Comparison of ENCODE assay signal across 23 cellular contexts in the genomic region with DNA sequence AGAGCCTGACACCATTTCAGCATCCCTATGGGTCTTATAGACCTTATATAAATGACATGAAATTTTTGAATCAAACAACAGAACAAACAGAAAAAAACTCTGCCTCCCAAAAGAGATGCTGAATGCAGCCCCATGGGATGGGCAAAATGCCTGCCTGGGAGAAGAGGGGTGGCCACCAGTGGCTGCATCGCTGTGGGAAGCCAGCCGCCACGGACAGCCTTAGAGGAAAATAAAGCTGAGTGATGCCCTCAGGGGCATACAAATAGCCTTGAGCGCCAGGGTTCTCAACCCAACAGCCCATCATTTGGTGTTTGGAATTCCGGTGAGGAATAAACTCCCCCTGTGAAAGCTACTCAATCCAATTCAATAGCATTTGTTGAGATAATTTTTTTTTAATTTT. TPM values are rescaled to one million over a fixed set of nuclear protein-coding genes. Genes with fewer than 3 reads are reported as not detected.
A peak's percentile ranks its signal among the peaks of the same experiment; 100 is the strongest.
DNase-seq lines count a peak whose midpoint lies in the region; ATAC-seq and TF ChIP-seq lines count a peak whose summit lies in the region.
"Had no signal": no experiment of that assay in that cellular context is flagged by ENCODE, and none has a peak within 500 bp of the region (broad histone marks: within the 10 kb centered on the region; RNA-seq: fewer than 3 reads in every experiment).

No MANE protein-coding gene starts in this region.

- H3K9me3 Mint-ChIP-seq in CD4-positive, CD25-positive, alpha-beta regulatory T cell: no peaks in the 10 kb centered on the region

- no peak for ATAC-seq in CD4-positive, CD25-positive, alpha-beta regulatory T cell (ENCODE audit: low read depth in 2 of 2)
- no peak for ATAC-seq in psoas muscle
- ATAC-seq: HepG2, SK-N-SH treated with all-trans-retinoic acid at 6 μM for 48 hours had no signal

- no peak overlapping the region for H3K4me3 Mint-ChIP-seq in CD4-positive, CD25-positive, alpha-beta regulatory T cell
- H3K4me3 Mint-ChIP-seq: H9 had no signal

- H3K27me3 ChIP-seq in CD4-positive, CD25-positive, alpha-beta regulatory T cell (ENCODE audit: control insufficient read depth, insufficient read depth, low read length): no peaks in the 10 kb centered on the region
- H3K27me3 ChIP-seq in neutrophil (no peaks in the 10 kb centered on the region), psoas muscle (ENCODE audit: insufficient read depth in 3 of 3, low read length in 2 of 3) (no peaks in the 10 kb centered on the region)
- H3K27me3 ChIP-seq: BE2C had no signal

- peak overlapping the region; percentile 59 to 94 (median 87) for H3K27ac Mint-ChIP-seq in CD4-positive, CD25-positive, alpha-beta regulatory T cell
- H3K27ac Mint-ChIP-seq: H9 had no signal

- no peaks in the 10 kb centered on the region for H3K27me3 Mint-ChIP-seq in CD4-positive, CD25-positive, alpha-beta regulatory T cell

- DNase-seq in NCI-H345 (lab: John Stamatoyannopoulos, UW): peak; percentile 26
- DNase-seq in NCI-H345 treated with DMSO at 0.1 percent for 48 hours (lab: John Stamatoyannopoulos, UW; ENCODE audit: unreplicated experiment): no peak
- no peak for DNase-seq in CD4-positive, CD25-positive, alpha-beta regulatory T cell
- DNase-seq in NCI-H69 (lab: John Stamatoyannopoulos, UW): peak; percentile 70
- DNase-seq in RPMI8226: no peak
- DNase-seq in kidney tubule cell (ENCODE audit: low spot score): no peak
- no peak for DNase-seq in psoas muscle
- DNase-seq: BE2C, COR-L47, DMS 273 treated with DMSO at 0.1 percent for 48 hours, GDM1, H9, KG1, NCI-H1105 treated with DMSO at 0.1 percent for 48 hours, NCI-H1930, NCI-H2171 treated with DMSO at 0.1 percent for 48 hours, NCI-H510A, NCI-H774, OCI-M1, SIG-M5 had no signal

- H3K4me3 ChIP-seq in CD4-positive, CD25-positive, alpha-beta regulatory T cell (ENCODE audit: low read depth, low read length): no peak overlapping the region
- H3K4me3 ChIP-seq in neutrophil (ENCODE audit: low read depth in 1 of 2, low read length in 1 of 2) (no peak overlapping the region), psoas muscle (no peak overlapping the region)

- peaks cover 37% of the 10 kb centered on the region for H3K4me1 ChIP-seq in CD4-positive, CD25-positive, alpha-beta regulatory T cell (ENCODE audit: control insufficient read depth, insufficient read depth, low read length, poor library complexity, severe bottlenecking)
- H3K4me1 ChIP-seq in neutrophil (ENCODE audit: control insufficient read depth in 1 of 2, insufficient read depth in 1 of 2, low read depth in 1 of 2, low read length in 1 of 2): peaks cover 46 to 51% of the 10 kb centered on the region in 2 experiments
- peaks cover 26% of the 10 kb centered on the region for H3K4me1 ChIP-seq in psoas muscle

- WGBS in psoas muscle, 3 donors: 93 to 95% (median 94%) methylated on average over 5 of the region's 5 CpGs

- intact Hi-C loops in psoas muscle (cut with DNase I): no loop called here

- TF ChIP-seq CTCF in neutrophil (IDR thresholded peaks at IDR 0.05) (no peak), psoas muscle (IDR thresholded peaks at IDR 0.05) (no peak)

- peaks cover 10 to 84% (median 57%) of the 10 kb centered on the region in 4 donors for H3K4me1 Mint-ChIP-seq in CD4-positive, CD25-positive, alpha-beta regulatory T cell

- H3K27ac ChIP-seq in CD4-positive, CD25-positive, alpha-beta regulatory T cell (ENCODE audit: insufficient read depth, low read length, poor library complexity, severe bottlenecking): peak overlapping the region; percentile 48
- H3K27ac ChIP-seq in neutrophil (peak overlapping the region; percentile 87), psoas muscle (no peak overlapping the region)

- peaks cover 14% of the 10 kb centered on the region for H3K36me3 Mint-ChIP-seq in CD4-positive, CD25-positive, alpha-beta regulatory T cell

- H3K36me3 ChIP-seq in CD4-positive, CD25-positive, alpha-beta regulatory T cell (ENCODE audit: control insufficient read depth, insufficient read depth, low read length): peaks cover 5% of the 10 kb centered on the region
- H3K36me3 ChIP-seq in neutrophil (no peaks in the 10 kb centered on the region), psoas muscle (ENCODE audit: insufficient read depth in 1 of 2, low read depth in 1 of 2) (no peaks in the 10 kb centered on the region)
- H3K36me3 ChIP-seq: BE2C had no signal

- no peaks in the 10 kb centered on the region for H3K9me3 ChIP-seq in CD4-positive, CD25-positive, alpha-beta regulatory T cell (ENCODE audit: control insufficient read depth in 2 of 2, low read length in 2 of 2)
- H3K9me3 ChIP-seq in neutrophil: no peaks in the 10 kb centered on the region
- no peaks in the 10 kb centered on the region for H3K9me3 ChIP-seq in psoas muscle
- H3K9me3 ChIP-seq: BE2C had no signal

RNA-seq across cellular contexts. Expression of gene SYNE3, which starts 22.9 kb away (rescaled TPM):
- 71.7 TPM for total RNA-seq in CD4-positive, CD25-positive, alpha-beta regulatory T cell
- 1 to 10 TPM; 2.7 to 6.5 (median 4.1) TPM for polyA plus RNA-seq in CD4-positive, CD25-positive, alpha-beta regulatory T cell
- 1 to 10 TPM; 3.4 to 4.7 (median 4.1) TPM for total RNA-seq in psoas muscle
- polyA plus RNA-seq in psoas muscle: 1 to 10 TPM in 1 of 3 donors, under 1 TPM in 2; 0.45 to 1.3 (median 0.96) TPM

RNA-seq across cellular contexts. Expression of gene GLRX5, which starts 41.3 kb away (rescaled TPM):
- total RNA-seq in CD4-positive, CD25-positive, alpha-beta regulatory T cell: 18.1 TPM
- 10 to 100 TPM; 54.2 to 71.9 (median 56.6) TPM for polyA plus RNA-seq in CD4-positive, CD25-positive, alpha-beta regulatory T cell
- 10 to 100 TPM; 46.9 to 97.6 (median 57.0) TPM for total RNA-seq in psoas muscle
- 10 to 100 TPM; 65.5 to 98.7 (median 68.4) TPM for polyA plus RNA-seq in psoas muscle

Comparison
In these comparisons a context has a peak if more than half of its experiments do, and no peak if none do; other contexts are left out.
1. DNase-seq: peak in NCI-H345 (single experiment) and NCI-H69 (single experiment); none in NCI-H345 treated with DMSO at 0.1 percent for 48 hours (single experiment), CD4-positive, CD25-positive, alpha-beta regulatory T cell (0 of 3), RPMI8226 (single experiment), kidney tubule cell (single experiment) and psoas muscle (0 of 2).
2. RNA of gene SYNE3, which starts 22.9 kb away (total RNA-seq): 71.7 TPM in CD4-positive, CD25-positive, alpha-beta regulatory T cell (single experiment); 3.4 to 4.7 TPM in psoas muscle; every median in the first group is over 10 times any median in the second.